1 cellular context compared by ENCODE assay signal in genomic region chr6:87583822-87584221, GRCh38.
TF ChIP-seq lines count a peak whose summit lies in the region.

No MANE protein-coding gene starts in this region.

TF ChIP-seq in HepG2, 621 proteins besides CTCF, POLR2A, EP300 and RAD21 (continued from another document and continues in another):
- TF ChIP-seq ZNF589 (CRISPR knock-in tag; conservative IDR thresholded peaks at IDR 0.05) (0 out of 2 replicates have a peak, but pooled peaks have one; percentile 47), IRF9 (CRISPR knock-in tag; IDR thresholded peaks at IDR 0.05; ENCODE audit: borderline replicate concordance) (no peak), ZGPAT (CRISPR knock-in tag; IDR thresholded peaks at IDR 0.05) (peak; percentile 71; the same call in 1 of the 2 replicates), TARDBP (CRISPR knock-in tag; IDR thresholded peaks at IDR 0.05) (peak; percentile 58), ZMYM4 (CRISPR knock-in tag; IDR thresholded peaks at IDR 0.05) (peak; percentile 51), ZBTB20 (CRISPR knock-in tag; IDR thresholded peaks at IDR 0.05; ENCODE audit: borderline replicate concordance, low read depth) (no peak), NFYC (CRISPR knock-in tag; IDR thresholded peaks at IDR 0.05) (no peak), GTF2F1 (IDR thresholded peaks at IDR 0.05; ENCODE audit: low read length) (no peak), ZNF713 (CRISPR knock-in tag; IDR thresholded peaks at IDR 0.05) (no peak), ZNF607 (CRISPR knock-in tag; IDR thresholded peaks at IDR 0.05; ENCODE audit: borderline replicate concordance) (no peak), HNF4A (CRISPR knock-in tag; IDR thresholded peaks at IDR 0.05) (peak; percentile 81), PHF8 (CRISPR knock-in tag; IDR thresholded peaks at IDR 0.05) (no peak), THAP11 (CRISPR knock-in tag; IDR thresholded peaks at IDR 0.05) (peak; percentile 57; the same call in 1 of the 2 replicates), ZBTB33 (CRISPR knock-in tag; IDR thresholded peaks at IDR 0.05) (0 out of 2 replicates have a peak, but pooled peaks have one; percentile 43), PLRG1 (conservative IDR thresholded peaks at IDR 0.05) (no peak), HMGA1 (CRISPR knock-in tag; conservative IDR thresholded peaks at IDR 0.05) (no peak), PLSCR1 (CRISPR knock-in tag; IDR thresholded peaks at IDR 0.05; ENCODE audit: borderline replicate concordance) (no peak), ZMAT3 (CRISPR knock-in tag; conservative IDR thresholded peaks at IDR 0.05) (no peak), TAF15 (IDR thresholded peaks at IDR 0.05; ENCODE audit: low read depth, low read length, poor library complexity, severe bottlenecking) (no peak), ZFAT (CRISPR knock-in tag; conservative IDR thresholded peaks at IDR 0.05) (no peak), U2AF2 (IDR thresholded peaks at IDR 0.05; ENCODE audit: low read depth, low read length) (no peak), NFE2L2 (IDR thresholded peaks at IDR 0.05; ENCODE audit: low read length) (no peak), PATZ1 (CRISPR knock-in tag; IDR thresholded peaks at IDR 0.05) (peak; percentile 56; the same call in 1 of the 2 replicates), ZNF512B (CRISPR knock-in tag; IDR thresholded peaks at IDR 0.05; ENCODE audit: borderline replicate concordance) (no peak), MXI1 (IDR thresholded peaks at IDR 0.05; ENCODE audit: borderline replicate concordance, low read depth, low read length) (no peak), CERS6 (CRISPR knock-in tag; IDR thresholded peaks at IDR 0.05) (no peak), ZSCAN12 (CRISPR knock-in tag; IDR thresholded peaks at IDR 0.05) (no peak), UBTF (CRISPR knock-in tag; IDR thresholded peaks at IDR 0.05) (no peak), HOXA3 (CRISPR knock-in tag; IDR thresholded peaks at IDR 0.05) (peak; percentile 50; the same call in 1 of the 2 replicates), ZFP62 (CRISPR knock-in tag; IDR thresholded peaks at IDR 0.05) (no peak), ZNF446 (CRISPR knock-in tag; IDR thresholded peaks at IDR 0.05) (no peak), IRF2 (CRISPR knock-in tag; IDR thresholded peaks at IDR 0.05) (0 out of 2 replicates have a peak, but pooled peaks have one; percentile 63), CEBPZ (IDR thresholded peaks at IDR 0.05; ENCODE audit: low read length) (no peak), NCOA1 (CRISPR knock-in tag; IDR thresholded peaks at IDR 0.05) (no peak), ELK4 (CRISPR knock-in tag; IDR thresholded peaks at IDR 0.05; ENCODE audit: borderline replicate concordance) (no peak), GABPA (IDR thresholded peaks at IDR 0.05; ENCODE audit: low read depth, low read length) (no peak), GABPA (CRISPR knock-in tag; IDR thresholded peaks at IDR 0.05; ENCODE audit: low read depth) (no peak), ZNF101 (CRISPR knock-in tag; IDR thresholded peaks at IDR 0.05; ENCODE audit: borderline replicate concordance, low read depth) (no peak), ZNF296 (CRISPR knock-in tag; conservative IDR thresholded peaks at IDR 0.05) (no peak), RARG (CRISPR knock-in tag; IDR thresholded peaks at IDR 0.05; ENCODE audit: low read depth) (no peak), THAP7 (CRISPR knock-in tag; IDR thresholded peaks at IDR 0.05) (no peak), KAT8 (CRISPR knock-in tag; IDR thresholded peaks at IDR 0.05) (peak; percentile 70), STAG1 (CRISPR knock-in tag; IDR thresholded peaks at IDR 0.05) (peak; percentile 3; the same call in 1 of the 2 replicates), PPARG (CRISPR knock-in tag; conservative IDR thresholded peaks at IDR 0.05) (peak; percentile 96), KAT2B (IDR thresholded peaks at IDR 0.05; ENCODE audit: borderline replicate concordance, low read depth, low read length) (no peak)
